1 cellular context compared by ENCODE assay signal in the genomic region with DNA sequence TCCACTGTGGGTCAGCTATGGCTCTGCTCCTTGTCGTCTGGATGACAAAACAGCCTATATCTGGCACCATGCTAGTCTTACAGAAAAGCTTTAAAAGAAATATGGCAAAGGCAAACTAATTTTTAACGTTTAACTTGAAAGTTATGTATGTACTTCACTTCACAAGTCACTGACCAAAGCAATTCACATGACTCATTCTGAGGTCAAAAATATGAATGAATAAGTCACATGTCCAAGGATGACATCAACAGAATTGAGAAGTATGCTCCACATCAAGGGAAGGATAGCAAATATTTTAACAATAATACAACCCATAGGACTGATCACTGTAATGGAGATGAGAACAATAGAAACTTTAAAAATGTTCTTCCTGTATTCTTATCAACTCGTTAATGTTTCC.
TF ChIP-seq lines count a peak whose summit lies in the region.

No MANE protein-coding gene starts in this region.

TF ChIP-seq in HCT116, 20 proteins besides CTCF, POLR2A, EP300 and RAD21 (continued from another document):
- TF ChIP-seq, protein P1, sequence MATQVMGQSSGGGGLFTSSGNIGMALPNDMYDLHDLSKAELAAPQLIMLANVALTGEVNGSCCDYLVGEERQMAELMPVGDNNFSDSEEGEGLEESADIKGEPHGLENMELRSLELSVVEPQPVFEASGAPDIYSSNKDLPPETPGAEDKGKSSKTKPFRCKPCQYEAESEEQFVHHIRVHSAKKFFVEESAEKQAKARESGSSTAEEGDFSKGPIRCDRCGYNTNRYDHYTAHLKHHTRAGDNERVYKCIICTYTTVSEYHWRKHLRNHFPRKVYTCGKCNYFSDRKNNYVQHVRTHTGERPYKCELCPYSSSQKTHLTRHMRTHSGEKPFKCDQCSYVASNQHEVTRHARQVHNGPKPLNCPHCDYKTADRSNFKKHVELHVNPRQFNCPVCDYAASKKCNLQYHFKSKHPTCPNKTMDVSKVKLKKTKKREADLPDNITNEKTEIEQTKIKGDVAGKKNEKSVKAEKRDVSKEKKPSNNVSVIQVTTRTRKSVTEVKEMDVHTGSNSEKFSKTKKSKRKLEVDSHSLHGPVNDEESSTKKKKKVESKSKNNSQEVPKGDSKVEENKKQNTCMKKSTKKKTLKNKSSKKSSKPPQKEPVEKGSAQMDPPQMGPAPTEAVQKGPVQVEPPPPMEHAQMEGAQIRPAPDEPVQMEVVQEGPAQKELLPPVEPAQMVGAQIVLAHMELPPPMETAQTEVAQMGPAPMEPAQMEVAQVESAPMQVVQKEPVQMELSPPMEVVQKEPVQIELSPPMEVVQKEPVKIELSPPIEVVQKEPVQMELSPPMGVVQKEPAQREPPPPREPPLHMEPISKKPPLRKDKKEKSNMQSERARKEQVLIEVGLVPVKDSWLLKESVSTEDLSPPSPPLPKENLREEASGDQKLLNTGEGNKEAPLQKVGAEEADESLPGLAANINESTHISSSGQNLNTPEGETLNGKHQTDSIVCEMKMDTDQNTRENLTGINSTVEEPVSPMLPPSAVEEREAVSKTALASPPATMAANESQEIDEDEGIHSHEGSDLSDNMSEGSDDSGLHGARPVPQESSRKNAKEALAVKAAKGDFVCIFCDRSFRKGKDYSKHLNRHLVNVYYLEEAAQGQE (IDR thresholded peaks at IDR 0.05; ENCODE audit: low read depth), result no peak
- TF ChIP-seq EGR1 (IDR thresholded peaks at IDR 0.05; ENCODE audit: low read depth) (no peak), YY1 (IDR thresholded peaks at IDR 0.05; ENCODE audit: extremely low read depth, insufficient replicate concordance, low read depth, low read length) (no peak), EZH2 (IDR thresholded peaks at IDR 0.05) (no peak)
